ENCODE assay signal across 8 cellular contexts in genomic region chr17:72504783-72505182, GRCh38.
"Had no signal": no experiment of that assay in that cellular context is flagged by ENCODE, and none has a peak within 500 bp of the region (broad histone marks: within the 10 kb centered on the region; RNA-seq: fewer than 3 reads in every experiment).

No MANE protein-coding gene starts in this region.

- H3K9me3 ChIP-seq: HAP-1 had no signal

- H3K9ac ChIP-seq: GM23248 had no signal

- FAIRE-seq: HTR-8/SVneo, K562 had no signal

- H3K27ac ChIP-seq: GM23248 had no signal

- ATAC-seq: HCT116, K562 had no signal

- H3K36me3 ChIP-seq: HAP-1 had no signal

- DNase-seq: GM23248, GOT3, H7, KG1 had no signal

- H3K4me3 ChIP-seq: GM23248, HAP-1, K562 had no signal

- H2AFZ ChIP-seq: GM23248 had no signal

- H3K4me1 ChIP-seq: HAP-1 had no signal
